8 cellular contexts compared by ENCODE assay signal in the genomic region with DNA sequence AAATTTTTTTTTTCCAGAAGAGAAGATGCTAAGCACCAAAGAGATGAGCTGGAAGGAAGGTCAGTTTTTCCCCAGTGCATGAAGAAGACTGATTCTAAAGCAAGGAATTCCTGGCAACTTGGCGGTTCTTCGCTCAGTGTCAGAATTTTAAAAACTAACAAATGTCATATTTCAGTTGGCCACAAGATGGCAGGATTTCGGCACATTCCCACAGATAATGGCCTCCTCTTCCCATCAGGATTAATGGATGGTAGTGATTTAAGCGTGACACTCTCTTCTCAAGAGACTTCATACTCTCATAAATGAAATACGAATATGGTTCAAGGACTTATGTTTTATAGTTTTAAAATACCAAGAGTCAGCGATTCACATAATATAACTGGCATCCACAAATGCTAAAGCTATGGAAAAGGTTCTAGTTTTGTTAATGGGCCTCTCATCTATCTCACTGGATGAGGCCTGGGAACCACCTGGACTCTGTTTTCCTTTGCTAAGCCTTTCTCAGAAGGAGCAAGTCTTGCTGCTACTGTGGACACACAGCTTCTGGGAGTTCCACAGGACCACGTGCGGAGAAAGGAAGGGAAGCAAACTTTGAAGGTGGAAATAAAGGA. TPM values are rescaled to one million over a fixed set of nuclear protein-coding genes. Genes with fewer than 3 reads are reported as not detected.
A peak's percentile ranks its signal among the peaks of the same experiment; 100 is the strongest.
DNase-seq lines count a peak whose midpoint lies in the region; ATAC-seq, FAIRE-seq and TF ChIP-seq lines count a peak whose summit lies in the region.

No MANE protein-coding gene starts in this region.

- no peaks in the 10 kb centered on the region for H3K27me3 Mint-ChIP-seq in progenitor cell of endocrine pancreas

- peak; percentile 74 for TF ChIP-seq CTCF in D721Med (IDR thresholded peaks at IDR 0.05; ENCODE audit: insufficient read depth, missing control alignments)
- TF ChIP-seq CTCF in fibroblast of the aortic adventitia (IDR thresholded peaks at IDR 0.05; ENCODE audit: insufficient read depth, low read length) = peak; percentile 66
- TF ChIP-seq CTCF in progenitor cell of endocrine pancreas (IDR thresholded peaks at IDR 0.05; ENCODE audit: unreplicated experiment) = peak; percentile 94

- no peaks in the 10 kb centered on the region for H3K9me3 Mint-ChIP-seq in progenitor cell of endocrine pancreas (ENCODE audit: low read depth)

- H3K4me1 Mint-ChIP-seq in progenitor cell of endocrine pancreas (ENCODE audit: low read depth) = no peaks in the 10 kb centered on the region

- peak; percentile 36 for DNase-seq in D721Med (ENCODE audit: insufficient read length, low spot score)
- peak; percentile 12 for DNase-seq in RPMI8226
- DNase-seq in fibroblast of the aortic adventitia (ENCODE audit: low read depth) = peak; percentile 65
- no peak for DNase-seq in progenitor cell of endocrine pancreas (ENCODE audit: low spot score, unreplicated experiment)
- DNase-seq in KG1 (lab: John Stamatoyannopoulos, UW) = no peak
- DNase-seq in activated CD4-positive, alpha-beta T cell treated with anti-CD3 and anti-CD28 coated beads, Interleukin-2, amount 50 U/mL, for 48 hours = no peak

- H3K4me3 Mint-ChIP-seq in progenitor cell of endocrine pancreas (ENCODE audit: low read depth) = no peak overlapping the region

- ATAC-seq in HG02885 (IDR thresholded peaks at IDR 0.05; ENCODE audit: poor library complexity, unreplicated experiment) (peak; percentile 40), HG02759 (IDR thresholded peaks at IDR 0.05; ENCODE audit: unreplicated experiment) (no peak)

- no peaks in the 10 kb centered on the region for H3K36me3 Mint-ChIP-seq in progenitor cell of endocrine pancreas (ENCODE audit: insufficient read depth)

- peak; percentile 96 for FAIRE-seq in D721Med (lab: Jason Lieb, UNC)

- H3K27ac Mint-ChIP-seq in progenitor cell of endocrine pancreas = no peak overlapping the region

- no peak overlapping the region for H3K4me3 ChIP-seq in fibroblast of the aortic adventitia (ENCODE audit: low read depth, low read length)

RNA-seq across cellular contexts. Expression of gene PTPRO, which starts 46.1 kb away (rescaled TPM):
- total RNA-seq in fibroblast of the aortic adventitia (ENCODE audit: low replicate concordance) = 0.57 and 3.1 TPM in 2 replicates
- total RNA-seq in progenitor cell of endocrine pancreas = 0.24 and 0.69 TPM in 2 replicates

RNA-seq across cellular contexts. Expression of gene RERG, which starts 55.0 kb away (rescaled TPM):
- total RNA-seq in fibroblast of the aortic adventitia (ENCODE audit: low replicate concordance) (not detected in 2 replicates), progenitor cell of endocrine pancreas (1.8 and 2.2 TPM in 2 replicates)

Comparison
In these comparisons a context has a peak if more than half of its experiments do, and no peak if none do; other contexts are left out.
1. DNase-seq: peak in D721Med (single experiment), RPMI8226 (single experiment) and fibroblast of the aortic adventitia (single experiment); none in progenitor cell of endocrine pancreas (single experiment), KG1 (single experiment) and activated CD4-positive, alpha-beta T cell treated with anti-CD3 and anti-CD28 coated beads, Interleukin-2, amount 50 U/mL, for 48 hours (0 of 2).
2. Peak in every context shown above with its lines, with median percentiles within 50 percentile points of each other: CTCF ChIP-seq.